19 cellular contexts compared by ENCODE assay signal in the genomic region with DNA sequence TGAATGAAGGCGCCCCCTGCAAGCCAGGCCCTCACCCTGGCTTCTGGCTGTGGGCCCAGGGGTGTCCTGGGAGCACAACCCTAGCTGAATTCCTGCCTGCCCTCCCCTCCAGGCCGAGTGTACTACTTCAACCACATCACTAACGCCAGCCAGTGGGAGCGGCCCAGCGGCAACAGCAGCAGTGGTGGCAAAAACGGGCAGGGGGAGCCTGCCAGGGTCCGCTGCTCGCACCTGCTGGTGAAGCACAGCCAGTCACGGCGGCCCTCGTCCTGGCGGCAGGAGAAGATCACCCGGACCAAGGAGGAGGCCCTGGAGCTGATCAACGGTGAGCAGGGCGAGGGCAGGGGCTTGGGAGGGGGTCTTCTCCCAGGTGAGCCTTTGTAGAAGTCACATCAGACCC. TPM values are rescaled to one million over a fixed set of nuclear protein-coding genes. Genes with fewer than 3 reads are reported as not detected.
DNase-seq lines count a peak whose midpoint lies in the region; ATAC-seq, FAIRE-seq and TF ChIP-seq lines count a peak whose summit lies in the region.
"Had no signal": no experiment of that assay in that cellular context is flagged by ENCODE, and none has a peak within 500 bp of the region (broad histone marks: within the 10 kb centered on the region; RNA-seq: fewer than 3 reads in every experiment).

No MANE protein-coding gene starts in this region.

- H3K4me3 ChIP-seq in H7 (ENCODE audit: insufficient read depth, low read depth, low read length) (no peak overlapping the region), astrocyte (ENCODE audit: insufficient read depth, low read depth, low read length) (no peak overlapping the region), neural progenitor cell (no peak overlapping the region)
- H3K4me3 ChIP-seq: GM23248, HAP-1, MG63 had no signal

- H2AFZ ChIP-seq in astrocyte (ENCODE audit: low read depth, low read length) (no peak overlapping the region), neural progenitor cell (replicated peaks) (no peak overlapping the region)
- H2AFZ ChIP-seq: GM23248 had no signal

- H3K9ac ChIP-seq in astrocyte (ENCODE audit: low read length): no peak overlapping the region
- no peak overlapping the region for H3K9ac ChIP-seq in neural progenitor cell
- H3K9ac ChIP-seq: GM23248 had no signal

- TF ChIP-seq CTCF in astrocyte (IDR thresholded peaks at IDR 0.05; ENCODE audit: insufficient read depth, low read depth, low read length) (no peak), neural progenitor cell (IDR thresholded peaks at IDR 0.05) (no peak), natural killer cell (IDR thresholded peaks at IDR 0.05) (no peak)

- no peak overlapping the region for H3K4me2 ChIP-seq in astrocyte (ENCODE audit: low read length)
- H3K4me2 ChIP-seq in neural progenitor cell: no peak overlapping the region

- H3K4me3 Mint-ChIP-seq in astrocyte (ENCODE audit: unreplicated experiment): peak overlapping the region; percentile 74
- peak overlapping the region; percentile 55 for H3K4me3 Mint-ChIP-seq in neural progenitor cell
- no peak overlapping the region for H3K4me3 Mint-ChIP-seq in natural killer cell
- H3K4me3 Mint-ChIP-seq: CD8-positive, alpha-beta T cell; HFFc6 had no signal

- peaks cover 12% of the 10 kb centered on the region for H3K36me3 ChIP-seq in H7 (replicated peaks; ENCODE audit: control insufficient read depth, insufficient read depth, low read length)
- peaks cover 14% of the 10 kb centered on the region for H3K36me3 ChIP-seq in astrocyte (ENCODE audit: insufficient read depth, low read length)
- H3K36me3 ChIP-seq in neural progenitor cell: no peaks in the 10 kb centered on the region

- H4K20me1 ChIP-seq in astrocyte (ENCODE audit: insufficient read depth, low read length) (peaks cover 43% of the 10 kb centered on the region), neural progenitor cell (ENCODE audit: low read depth) (peaks cover 28% of the 10 kb centered on the region)

- H3K27ac ChIP-seq in astrocyte (ENCODE audit: low read depth, low read length) (no peak overlapping the region), neural progenitor cell (no peak overlapping the region)
- H3K27ac ChIP-seq: GM23248 had no signal

- intact Hi-C loops in natural killer cell (cut with micrococcal nuclease): loop anchor here (5.0 kb wide), 1 partner anchor 51 kb away; no protein-coding TSS in a partner anchor

- H3K27me3 Mint-ChIP-seq in astrocyte (ENCODE audit: low read depth, unreplicated experiment) (no peaks in the 10 kb centered on the region), neural progenitor cell (ENCODE audit: insufficient read depth, low read depth) (peaks cover 7% of the 10 kb centered on the region), natural killer cell (ENCODE audit: low read depth in 2 of 2) (no peaks in the 10 kb centered on the region)

- H3K27me3 ChIP-seq in H7 (ENCODE audit: control insufficient read depth, insufficient read depth, low read length): no peaks in the 10 kb centered on the region
- no peaks in the 10 kb centered on the region for H3K27me3 ChIP-seq in astrocyte (ENCODE audit: insufficient read depth, low read length)
- no peaks in the 10 kb centered on the region for H3K27me3 ChIP-seq in neural progenitor cell
- H3K27me3 ChIP-seq: MG63 had no signal

- peaks cover 13% of the 10 kb centered on the region for H3F3A ChIP-seq in neural progenitor cell (ENCODE audit: low read depth)

- peaks cover 10% of the 10 kb centered on the region for H3K4me1 ChIP-seq in astrocyte (ENCODE audit: insufficient read depth, low read length)
- peaks cover 5% of the 10 kb centered on the region for H3K4me1 ChIP-seq in neural progenitor cell
- H3K4me1 ChIP-seq: Caco-2, HAP-1 had no signal

- peaks cover 20% of the 10 kb centered on the region for H3K36me3 Mint-ChIP-seq in astrocyte (ENCODE audit: low read depth, unreplicated experiment)
- peaks cover 16% of the 10 kb centered on the region for H3K36me3 Mint-ChIP-seq in neural progenitor cell
- no peaks in the 10 kb centered on the region for H3K36me3 Mint-ChIP-seq in natural killer cell

- H3K27ac Mint-ChIP-seq in astrocyte (ENCODE audit: unreplicated experiment): no peak overlapping the region
- no peak overlapping the region for H3K27ac Mint-ChIP-seq in neural progenitor cell
- no peak overlapping the region for H3K27ac Mint-ChIP-seq in natural killer cell
- H3K27ac Mint-ChIP-seq: CD8-positive, alpha-beta T cell; HFFc6 had no signal

- H3K4me1 Mint-ChIP-seq in astrocyte (ENCODE audit: low read depth, unreplicated experiment): no peaks in the 10 kb centered on the region
- H3K4me1 Mint-ChIP-seq in neural progenitor cell: peaks cover 18% of the 10 kb centered on the region
- peaks cover 23 to 39% of the 10 kb centered on the region in 2 donors for H3K4me1 Mint-ChIP-seq in natural killer cell

- FAIRE-seq in astrocyte (lab: Jason Lieb, UNC): no peak
- FAIRE-seq: G401.6 had no signal

- H3K9me3 ChIP-seq in astrocyte (ENCODE audit: insufficient read depth, low read depth, low read length) (no peaks in the 10 kb centered on the region), neural progenitor cell (ENCODE audit: low read depth) (no peaks in the 10 kb centered on the region)
- H3K9me3 ChIP-seq: Caco-2, HAP-1, MG63 had no signal

- H3K79me2 ChIP-seq in astrocyte (ENCODE audit: insufficient read depth, low read length): peaks cover 31% of the 10 kb centered on the region
- H3K79me2 ChIP-seq in neural progenitor cell (ENCODE audit: low read depth): peaks cover 39% of the 10 kb centered on the region

- peak; percentile 20 for DNase-seq in H7
- DNase-seq in astrocyte (ENCODE audit: low read depth): no peak
- no peak for DNase-seq in neural progenitor cell (ENCODE audit: low spot score)
- DNase-seq in NCI-H345 (lab: John Stamatoyannopoulos, UW): no peak
- DNase-seq in natural killer cell: no peak
- DNase-seq: C1 segment of cervical spinal cord; Caco-2; CD8-positive, alpha-beta T cell; GM23248; HFFc6; KG1; MG63; NCI-H2029; NCI-H446 treated with DMSO at 0.1 percent for 48 hours; NCI-H526 treated with DMSO at 0.1 percent for 48 hours; RPMI8226; SHP77 had no signal

- H3K9me3 Mint-ChIP-seq in astrocyte (ENCODE audit: unreplicated experiment): no peaks in the 10 kb centered on the region
- no peaks in the 10 kb centered on the region for H3K9me3 Mint-ChIP-seq in neural progenitor cell
- H3K9me3 Mint-ChIP-seq in natural killer cell: no peaks in the 10 kb centered on the region
- H3K9me3 Mint-ChIP-seq: CD8-positive, alpha-beta T cell; HFFc6 had no signal

- no peak for ATAC-seq in natural killer cell
- ATAC-seq: CD8-positive, alpha-beta T cell had no signal

RNA-seq across cellular contexts. Expression of a gene that starts 3.2 kb away (rescaled TPM):
- total RNA-seq in H7 (2014; rRNA removed; shearing (Covaris generic)): 180 and 208 TPM in 2 replicates
- total RNA-seq in astrocyte (102 and 109 TPM in 2 replicates), neural progenitor cell (ENCODE audit: low replicate concordance) (43.4 and 141 TPM in 2 replicates), natural killer cell (10 to 100 TPM; 68.3 to 82.6 (median 74.8) TPM)

RNA-seq across cellular contexts. Expression of a gene that starts 10.6 kb away (rescaled TPM):
- 266 and 288 TPM in 2 replicates for total RNA-seq in H7 (2014; rRNA removed; shearing (Covaris generic))
- total RNA-seq in astrocyte (519 and 547 TPM in 2 replicates), neural progenitor cell (ENCODE audit: low replicate concordance) (628 and 652 TPM in 2 replicates), natural killer cell (100 to 1,000 TPM; 193 to 239 (median 194) TPM)

RNA-seq across cellular contexts. Expression of a gene that starts 19.4 kb away (rescaled TPM):
- 31.2 and 36.4 TPM in 2 replicates for total RNA-seq in H7 (2014; rRNA removed; shearing (Covaris generic))
- 52.3 and 54.2 TPM in 2 replicates for total RNA-seq in astrocyte
- 9.9 and 27.3 TPM in 2 replicates for total RNA-seq in neural progenitor cell (ENCODE audit: low replicate concordance)
- total RNA-seq in natural killer cell: 10 to 100 TPM; 36.9 to 46.8 (median 43.6) TPM
